ENCODE assay signal across 1 cellular context in the genomic region with DNA sequence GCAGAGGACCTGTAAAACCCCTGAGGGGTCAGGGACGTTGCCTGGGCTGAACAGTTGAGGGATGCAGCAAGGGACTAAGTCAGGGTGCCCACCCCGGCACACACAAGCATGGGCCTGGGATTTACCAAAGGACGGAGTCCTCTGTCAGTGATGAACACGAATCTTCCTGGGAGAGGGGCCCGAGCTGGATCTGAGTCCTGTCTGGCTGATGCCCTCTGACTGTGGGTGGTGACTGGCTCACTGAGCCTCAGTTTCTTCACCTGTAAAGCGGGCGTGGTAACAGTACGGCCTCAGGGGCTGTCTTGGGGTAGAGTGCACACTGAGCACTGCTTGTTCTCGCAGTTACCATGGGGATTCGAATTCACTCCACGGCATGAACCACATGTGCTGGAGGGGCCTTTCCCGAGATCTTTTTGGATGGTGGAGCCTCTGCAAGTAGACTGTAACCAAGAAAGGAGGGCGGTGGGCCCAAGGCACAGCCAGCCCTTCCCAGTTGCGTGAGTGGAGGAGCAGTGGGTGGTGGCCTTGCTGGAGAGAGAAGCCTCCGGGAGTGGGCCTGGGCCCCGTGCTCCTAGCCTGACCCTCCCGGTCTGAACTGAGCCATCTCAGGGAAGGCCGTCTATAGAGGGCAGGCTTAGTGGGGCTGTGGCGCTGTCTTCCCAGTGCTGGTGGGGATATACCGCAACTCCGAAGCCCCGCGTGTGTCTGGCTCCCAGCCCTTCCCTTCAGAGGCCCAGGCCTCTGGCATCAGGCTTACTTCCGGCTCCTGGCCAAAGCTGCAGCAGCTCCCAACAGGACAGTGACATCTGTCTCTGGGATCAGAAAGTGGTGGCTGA.
TF ChIP-seq lines count a peak whose summit lies in the region.

No MANE protein-coding gene starts in this region.

TF ChIP-seq in GM23338, 12 proteins besides CTCF, POLR2A, EP300 and RAD21:
- TF ChIP-seq ZNF331 (CRISPR knock-in tag; IDR thresholded peaks at IDR 0.05; ENCODE audit: low read depth) (no peak), EZH2 (IDR thresholded peaks at IDR 0.05; ENCODE audit: low read depth, unreplicated experiment) (no peak), CREB1 (CRISPR knock-in tag; IDR thresholded peaks at IDR 0.05; ENCODE audit: low read depth) (no peak), STAT1 (IDR thresholded peaks at IDR 0.05; ENCODE audit: unreplicated experiment) (no peak)
TF ChIP-seq in GM23338: peak in this region for 0.
